In the genomic region with DNA sequence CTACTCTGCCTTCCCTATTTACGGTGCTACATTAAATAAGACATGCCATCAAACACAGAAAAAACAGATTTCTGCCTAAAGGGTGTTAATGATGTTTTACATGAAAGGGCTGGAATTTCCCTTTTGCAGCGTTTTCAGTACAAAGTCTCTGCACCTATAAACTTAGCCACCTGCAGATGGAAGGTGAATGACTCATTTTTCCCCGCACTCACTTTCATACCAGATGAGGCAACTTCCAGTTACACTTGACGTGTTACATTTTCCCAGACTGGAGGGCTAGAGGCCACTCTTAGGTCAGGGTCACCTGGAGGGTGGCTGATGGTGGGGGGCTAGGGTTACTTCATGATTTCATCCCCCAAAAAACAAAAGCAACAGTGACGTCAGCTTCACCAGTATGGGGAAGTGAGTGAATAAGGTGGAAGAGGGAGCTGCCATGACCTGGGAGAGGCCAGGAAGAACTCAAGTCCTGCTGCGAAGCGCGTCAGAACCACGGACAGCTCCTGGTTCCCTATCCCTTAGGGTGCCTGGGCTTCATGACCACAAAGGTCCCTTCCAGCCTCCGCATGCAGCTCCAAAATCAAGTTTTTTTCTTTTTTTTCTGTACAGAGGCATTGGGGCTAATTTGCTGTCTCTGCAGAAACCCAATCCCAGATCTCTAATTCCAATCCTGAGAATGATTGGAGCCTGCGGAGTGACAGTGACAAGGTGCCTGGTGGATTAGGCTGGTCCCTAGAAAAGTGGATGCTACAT, we compare ENCODE assay signal across 1 cellular context.
TF ChIP-seq lines count a peak whose summit lies in the region.

No MANE protein-coding gene starts in this region.

TF ChIP-seq in HEK293, 187 proteins besides CTCF, POLR2A, EP300 and RAD21 (continued from another document):
- TF ChIP-seq KLF10 (tag by site-specific recombination; IDR thresholded peaks at IDR 0.05) (no peak), TRIM28 (IDR thresholded peaks at IDR 0.05; ENCODE audit: borderline replicate concordance, low read length) (no peak), ZNF2 (tag by site-specific recombination; IDR thresholded peaks at IDR 0.05) (no peak), ZNF571 (tag by site-specific recombination; IDR thresholded peaks at IDR 0.05) (no peak), GLI2 (tag by site-specific recombination; IDR thresholded peaks at IDR 0.05; ENCODE audit: borderline replicate concordance, low read depth) (no peak), ZNF140 (tag by site-specific recombination; IDR thresholded peaks at IDR 0.05) (no peak)
- TF ChIP-seq, protein P1, sequence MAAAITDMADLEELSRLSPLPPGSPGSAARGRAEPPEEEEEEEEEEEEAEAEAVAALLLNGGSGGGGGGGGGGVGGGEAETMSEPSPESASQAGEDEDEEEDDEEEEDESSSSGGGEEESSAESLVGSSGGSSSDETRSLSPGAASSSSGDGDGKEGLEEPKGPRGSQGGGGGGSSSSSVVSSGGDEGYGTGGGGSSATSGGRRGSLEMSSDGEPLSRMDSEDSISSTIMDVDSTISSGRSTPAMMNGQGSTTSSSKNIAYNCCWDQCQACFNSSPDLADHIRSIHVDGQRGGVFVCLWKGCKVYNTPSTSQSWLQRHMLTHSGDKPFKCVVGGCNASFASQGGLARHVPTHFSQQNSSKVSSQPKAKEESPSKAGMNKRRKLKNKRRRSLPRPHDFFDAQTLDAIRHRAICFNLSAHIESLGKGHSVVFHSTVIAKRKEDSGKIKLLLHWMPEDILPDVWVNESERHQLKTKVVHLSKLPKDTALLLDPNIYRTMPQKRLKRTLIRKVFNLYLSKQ (tag by site-specific recombination; IDR thresholded peaks at IDR 0.05; ENCODE audit: borderline replicate concordance), result no peak
- TF ChIP-seq, protein P2, sequence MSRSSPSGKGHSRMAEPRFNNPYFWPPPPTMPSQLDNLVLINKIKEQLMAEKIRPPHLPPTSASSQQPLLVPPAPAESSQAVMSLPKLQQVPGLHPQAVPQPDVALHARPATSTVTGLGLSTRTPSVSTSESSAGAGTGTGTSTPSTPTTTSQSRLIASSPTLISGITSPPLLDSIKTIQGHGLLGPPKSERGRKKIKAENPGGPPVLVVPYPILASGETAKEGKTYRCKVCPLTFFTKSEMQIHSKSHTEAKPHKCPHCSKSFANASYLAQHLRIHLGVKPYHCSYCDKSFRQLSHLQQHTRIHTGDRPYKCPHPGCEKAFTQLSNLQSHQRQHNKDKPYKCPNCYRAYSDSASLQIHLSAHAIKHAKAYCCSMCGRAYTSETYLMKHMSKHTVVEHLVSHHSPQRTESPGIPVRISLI (tag by site-specific recombination; IDR thresholded peaks at IDR 0.05), result no peak
TF ChIP-seq in HEK293: peak in this region for 3.
